8 cellular contexts compared by ENCODE assay signal in genomic region chr14:23478109-23478698, GRCh38. TPM values are rescaled to one million over a fixed set of nuclear protein-coding genes. Genes with fewer than 3 reads are reported as not detected.
DNase-seq lines count a peak whose midpoint lies in the region; ATAC-seq and TF ChIP-seq lines count a peak whose summit lies in the region.

No MANE protein-coding gene starts in this region.

- DNase-seq in GM10266 (ENCODE audit: extremely low spot score) (peak; percentile 45), NCI-H128 (lab: John Stamatoyannopoulos, UW; ENCODE audit: unreplicated experiment) (peak; percentile 27), T-helper 22 cell (ENCODE audit: low read depth) (peak; percentile 24), astrocyte of the hippocampus (ENCODE audit: low read depth, low spot score) (peak; percentile 71), immature natural killer cell (peak; percentile 48 to 61 (median 56))
- DNase-seq in stimulated activated CD4-positive, alpha-beta T cell treated with anti-CD3 and anti-CD28 coated beads, Interleukin-1b, Interleukin-23, amount 100 ng/mL, for 4 hours (ENCODE audit: low read depth in 2 of 2) = peak; percentile 41 to 53

- peaks cover 2 to 7% of the 10 kb centered on the region in 2 donors for H3K4me1 Mint-ChIP-seq in immature natural killer cell

- no peak for ATAC-seq in HG03442 (IDR thresholded peaks at IDR 0.05; ENCODE audit: unreplicated experiment)
- ATAC-seq in GM21447 (IDR thresholded peaks at IDR 0.05; ENCODE audit: unreplicated experiment) = no peak

- H3K4me3 Mint-ChIP-seq in immature natural killer cell = no peak overlapping the region

- H3K27me3 Mint-ChIP-seq in immature natural killer cell (ENCODE audit: low read depth in 3 of 3) = peaks cover 0 to 2% (median 0%) of the 10 kb centered on the region in 3 donors

- H3K9me3 Mint-ChIP-seq in immature natural killer cell = no peaks in the 10 kb centered on the region

- peaks cover 25 to 38% (median 28%) of the 10 kb centered on the region in 3 donors for H3K36me3 Mint-ChIP-seq in immature natural killer cell

- peak; percentile 52 for TF ChIP-seq CTCF in GM10266 (IDR thresholded peaks at IDR 0.05; ENCODE audit: control insufficient read depth, insufficient read depth, low read depth, missing control alignments)

- H3K27ac Mint-ChIP-seq in immature natural killer cell = peak overlapping the region in 3 of 6 donors; percentile 5 to 64 (median 62)

RNA-seq across cellular contexts. Expression of gene NGDN, which starts 8.7 kb away (rescaled TPM):
- polyA plus RNA-seq in immature natural killer cell = 10 to 100 TPM; 52.3 to 84.8 (median 81.5) TPM

RNA-seq across cellular contexts. Expression of gene MYH7, which starts 42.7 kb away (rescaled TPM):
- polyA plus RNA-seq in immature natural killer cell = not detected
